ENCODE assay signal across 9 cellular contexts in the genomic region with DNA sequence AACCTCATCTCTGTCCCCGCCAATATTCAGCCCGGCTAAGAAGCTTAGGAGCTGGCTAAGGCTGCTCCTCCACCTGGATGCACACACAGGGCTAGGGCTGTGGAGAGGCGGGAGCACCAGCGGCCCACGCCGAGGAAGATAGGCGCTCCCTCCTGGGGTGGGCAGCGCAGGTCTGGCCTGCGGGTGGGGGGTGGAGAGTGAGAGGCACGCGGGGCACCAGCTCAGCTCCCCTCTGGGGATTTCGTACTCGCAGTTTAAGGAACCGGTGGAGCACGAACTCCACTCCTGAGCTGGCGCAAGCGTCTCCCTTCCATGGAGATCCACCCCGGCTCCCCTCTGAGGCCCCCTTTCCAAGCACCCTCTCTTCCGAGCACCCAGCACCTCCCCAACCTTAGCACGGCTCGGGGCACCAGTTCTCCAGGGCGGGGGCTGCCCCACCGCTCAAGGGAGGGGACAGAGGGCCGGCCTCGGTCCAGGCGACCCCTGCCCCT. TPM values are rescaled to one million over a fixed set of nuclear protein-coding genes. Genes with fewer than 3 reads are reported as not detected.
DNase-seq lines count a peak whose midpoint lies in the region; ATAC-seq and TF ChIP-seq lines count a peak whose summit lies in the region.
"Had no signal": no experiment of that assay in that cellular context is flagged by ENCODE, and none has a peak within 500 bp of the region (broad histone marks: within the 10 kb centered on the region; RNA-seq: fewer than 3 reads in every experiment).

No MANE protein-coding gene starts in this region.

- H3K27me3 ChIP-seq in esophagus muscularis mucosa: peaks cover 8 to 62% (median 21%) of the 10 kb centered on the region in 4 donors

- no peak for TF ChIP-seq POLR2A in esophagus muscularis mucosa (IDR thresholded peaks at IDR 0.05; ENCODE audit: low read depth)

- H3K27ac Mint-ChIP-seq in neural crest cell (ENCODE audit: unreplicated experiment): peak overlapping the region; percentile 79
- H3K27ac Mint-ChIP-seq in activated CD8-positive, alpha-beta T cell treated with anti-CD3 and anti-CD28 coated beads, Interleukin-2, amount 10 ng/mL, durations not matched to agents 7 days and 5 days: no peak overlapping the region

- no peaks in the 10 kb centered on the region for H3K9me3 Mint-ChIP-seq in neural crest cell
- no peaks in the 10 kb centered on the region for H3K9me3 Mint-ChIP-seq in activated CD8-positive, alpha-beta T cell treated with anti-CD3 and anti-CD28 coated beads, Interleukin-2, amount 10 ng/mL, durations not matched to agents 7 days and 5 days (ENCODE audit: insufficient read depth)

- TF ChIP-seq CTCF in esophagus muscularis mucosa (IDR thresholded peaks at IDR 0.05) (no peak), neural crest cell (conservative IDR thresholded peaks at IDR 0.05) (no peak)

- H3K9me3 ChIP-seq in esophagus muscularis mucosa: no peaks in the 10 kb centered on the region

- no peaks in the 10 kb centered on the region for H3K36me3 ChIP-seq in esophagus muscularis mucosa

- DNase-seq in AG20443 (ENCODE audit: low spot score): peak; percentile 20
- DNase-seq in NCI-H1092 treated with DMSO at 0.1 percent for 48 hours (lab: John Stamatoyannopoulos, UW): peak; percentile 74
- DNase-seq in esophagus muscularis mucosa (ENCODE audit: extremely low spot score): no peak
- peak; percentile 2 for DNase-seq in neural crest cell (ENCODE audit: low read depth, low spot score)
- no peak for DNase-seq in NK-92 treated with Interleukin-12 subunit alpha and Interleukin-12 subunit beta, amount 100 ng/mL, for 24 hours (lab: John Stamatoyannopoulos, UW)
- no peak for DNase-seq in activated CD8-positive, alpha-beta T cell treated with anti-CD3 and anti-CD28 coated beads, Interleukin-2, amount 10 ng/mL, durations not matched to agents 7 days and 5 days
- DNase-seq: CD4-positive, alpha-beta memory T cell had no signal

- ATAC-seq in GM21619 (IDR thresholded peaks at IDR 0.05; ENCODE audit: unreplicated experiment): no peak
- ATAC-seq in HG02970 (IDR thresholded peaks at IDR 0.05; ENCODE audit: low FRiP score, unreplicated experiment): no peak
- no peak for ATAC-seq in activated CD8-positive, alpha-beta T cell treated with anti-CD3 and anti-CD28 coated beads, Interleukin-2, amount 10 ng/mL, durations not matched to agents 7 days and 5 days

- peak overlapping the region; percentile 91 for H3K4me3 Mint-ChIP-seq in neural crest cell
- no peak overlapping the region for H3K4me3 Mint-ChIP-seq in activated CD8-positive, alpha-beta T cell treated with anti-CD3 and anti-CD28 coated beads, Interleukin-2, amount 10 ng/mL, durations not matched to agents 7 days and 5 days
- H3K4me3 Mint-ChIP-seq: CD4-positive, alpha-beta memory T cell had no signal

- H3K4me3 ChIP-seq in esophagus muscularis mucosa: peak overlapping the region; percentile 54 to 67 (median 60)

- POLR2A ChIA-PET in activated CD8-positive, alpha-beta T cell treated with anti-CD3 and anti-CD28 coated beads, Interleukin-2, amount 10 ng/mL, durations not matched to agents 7 days and 5 days (lab: Charles Lee): no interaction called here

- CTCF ChIA-PET in activated CD8-positive, alpha-beta T cell treated with anti-CD3 and anti-CD28 coated beads, Interleukin-2, amount 10 ng/mL, durations not matched to agents 7 days and 5 days (lab: Charles Lee): no interaction called here

- peak overlapping the region in 2 of 4 donors; percentile 23 to 48 for H3K27ac ChIP-seq in esophagus muscularis mucosa (replicated peaks in 1 of 4)

- H3K27me3 Mint-ChIP-seq in neural crest cell (ENCODE audit: low read depth): no peaks in the 10 kb centered on the region
- H3K27me3 Mint-ChIP-seq in activated CD8-positive, alpha-beta T cell treated with anti-CD3 and anti-CD28 coated beads, Interleukin-2, amount 10 ng/mL, durations not matched to agents 7 days and 5 days (ENCODE audit: low read depth): peaks cover 48% of the 10 kb centered on the region

- peaks cover 63% of the 10 kb centered on the region for H3K4me1 Mint-ChIP-seq in neural crest cell
- H3K4me1 Mint-ChIP-seq in activated CD8-positive, alpha-beta T cell treated with anti-CD3 and anti-CD28 coated beads, Interleukin-2, amount 10 ng/mL, durations not matched to agents 7 days and 5 days (ENCODE audit: low read depth): no peaks in the 10 kb centered on the region

- intact Hi-C loops in esophagus muscularis mucosa (cut with DNase I): no loop called here

- WGBS in esophagus muscularis mucosa: 7% methylated on average over 4 of the region's 26 CpGs

- TF ChIP-seq EP300 in esophagus muscularis mucosa (IDR thresholded peaks at IDR 0.05): no peak

- no peaks in the 10 kb centered on the region for H3K36me3 Mint-ChIP-seq in neural crest cell (ENCODE audit: low read depth)
- H3K36me3 Mint-ChIP-seq in activated CD8-positive, alpha-beta T cell treated with anti-CD3 and anti-CD28 coated beads, Interleukin-2, amount 10 ng/mL, durations not matched to agents 7 days and 5 days (ENCODE audit: low read depth): no peaks in the 10 kb centered on the region
- H3K36me3 Mint-ChIP-seq: CD4-positive, alpha-beta memory T cell had no signal

- H3K4me1 ChIP-seq in esophagus muscularis mucosa: peaks cover 5 to 35% (median 33%) of the 10 kb centered on the region in 4 donors

RNA-seq across cellular contexts. Expression of a gene that starts 0.4 kb away (rescaled TPM):
- total RNA-seq in esophagus muscularis mucosa (10 to 100 TPM in 3 of 4 donors, 1 to 10 TPM in 1; 9.9 to 14.1 (median 11.9) TPM), neural crest cell (10.7 and 11.6 TPM in 2 replicates)
- total RNA-seq in activated CD8-positive, alpha-beta T cell treated with anti-CD3 and anti-CD28 coated beads, Interleukin-2, amount 10 ng/mL, durations not matched to agents 7 days and 5 days: 1 to 10 TPM; 1.1 to 1.7 TPM

Comparison
In these comparisons a context has a peak if more than half of its experiments do, and no peak if none do; other contexts are left out.
1. DNase-seq: peak in AG20443 (single experiment), NCI-H1092 treated with DMSO at 0.1 percent for 48 hours (single experiment) and neural crest cell (single experiment); none in esophagus muscularis mucosa (single experiment), NK-92 treated with Interleukin-12 subunit alpha and Interleukin-12 subunit beta, amount 100 ng/mL, for 24 hours (single experiment) and activated CD8-positive, alpha-beta T cell treated with anti-CD3 and anti-CD28 coated beads, Interleukin-2, amount 10 ng/mL, durations not matched to agents 7 days and 5 days (single experiment).